8 cellular contexts compared by ENCODE assay signal in genomic region chr6:15327271-15327670, GRCh38.
A peak's percentile ranks its signal among the peaks of the same experiment; 100 is the strongest.
DNase-seq lines count a peak whose midpoint lies in the region; ATAC-seq lines count a peak whose summit lies in the region.

No MANE protein-coding gene starts in this region.

- POLR2A ChIA-PET in T-cell (lab: Charles Lee) = no interaction called here

- H3K36me3 Mint-ChIP-seq in T-cell = no peaks in the 10 kb centered on the region

- no peak overlapping the region for H3K4me3 Mint-ChIP-seq in T-cell

- no peaks in the 10 kb centered on the region for H3K27me3 Mint-ChIP-seq in T-cell

- peaks cover 78 to 86% (median 86%) of the 10 kb centered on the region in 3 donors for H3K4me1 Mint-ChIP-seq in T-cell

- peak; percentile 72 to 84 (median 74) for ATAC-seq in T-cell (replicated peaks in 1 of 4)

- CTCF ChIA-PET in T-cell (lab: Charles Lee) = interaction anchor here in 1 of 2 donors (0.5 to 0.6 kb wide), 2 partner anchors 65 to 1621 kb away, joined by 5 to 6 read pairs; no protein-coding TSS in a partner anchor

- no peaks in the 10 kb centered on the region for H3K9me3 Mint-ChIP-seq in T-cell

- DNase-seq in stimulated activated CD4-positive, alpha-beta T cell treated with anti-CD3 and anti-CD28 coated beads, Interleukin-12 subunit alpha, Interleukin-12 subunit beta, amount 100 ng/mL, for 4 hours = peak; percentile 28
- DNase-seq in stimulated activated CD4-positive, alpha-beta T cell treated with anti-CD3 and anti-CD28 coated beads, Interleukin-2, amount 100 ng/mL, for 48 hours = no peak
- DNase-seq in T-cell = peak in 33 of 34 experiments; percentile 6 to 62 (median 43)
- DNase-seq in effector CD4-positive, alpha-beta T cell = peak; percentile 12
- peak in 2 of 3 experiments; percentile 10 to 25 for DNase-seq in stimulated activated CD4-positive, alpha-beta T cell treated with anti-CD3 and anti-CD28 coated beads, TNF-alpha, amount 100 ng/mL, for 24 hours (ENCODE audit: low read depth in 3 of 3)
- no peak for DNase-seq in NCI-H1105 (lab: John Stamatoyannopoulos, UW)
- DNase-seq in retina = no peak
- no peak for DNase-seq in NK-92 treated with Interleukin-12 subunit alpha and Interleukin-12 subunit beta, amount 100 ng/mL, for 24 hours (lab: John Stamatoyannopoulos, UW)

- H3K27ac Mint-ChIP-seq in T-cell = peak overlapping the region in 1 of 2 donors; percentile 50

Comparison
In these comparisons a context has a peak if more than half of its experiments do, and no peak if none do; other contexts are left out.
1. DNase-seq: peak in stimulated activated CD4-positive, alpha-beta T cell treated with anti-CD3 and anti-CD28 coated beads, Interleukin-12 subunit alpha, Interleukin-12 subunit beta, amount 100 ng/mL, for 4 hours (single experiment), T-cell (33 of 34), effector CD4-positive, alpha-beta T cell (single experiment) and stimulated activated CD4-positive, alpha-beta T cell treated with anti-CD3 and anti-CD28 coated beads, TNF-alpha, amount 100 ng/mL, for 24 hours (2 of 3); none in stimulated activated CD4-positive, alpha-beta T cell treated with anti-CD3 and anti-CD28 coated beads, Interleukin-2, amount 100 ng/mL, for 48 hours (0 of 2), NCI-H1105 (single experiment), retina (single experiment) and NK-92 treated with Interleukin-12 subunit alpha and Interleukin-12 subunit beta, amount 100 ng/mL, for 24 hours (single experiment).